Comparison of ENCODE assay signal across 23 cellular contexts in genomic region chr6:144413418-144413817, GRCh38.
DNase-seq lines count a peak whose midpoint lies in the region; ATAC-seq and TF ChIP-seq lines count a peak whose summit lies in the region.
"Had no signal": no experiment of that assay in that cellular context is flagged by ENCODE, and none has a peak within 500 bp of the region (broad histone marks: within the 10 kb centered on the region; RNA-seq: fewer than 3 reads in every experiment).

No MANE protein-coding gene starts in this region.

- peaks cover 10% of the 10 kb centered on the region for H3K4me1 ChIP-seq in IMR-90 (ENCODE audit: control insufficient read depth, insufficient read depth, low read length)

- H2BK20ac ChIP-seq in IMR-90 (ENCODE audit: low read depth, low read length) = no peak overlapping the region

- H3K9me3 ChIP-seq in IMR-90 (ENCODE audit: control insufficient read depth, insufficient read depth, low read length) = no peaks in the 10 kb centered on the region
- H3K9me3 ChIP-seq: gastroesophageal sphincter, neutrophil had no signal

- CTCF ChIA-PET in IMR-90 (lab: Yijun Ruan, JAX) = no interaction called here

- H3K4ac ChIP-seq in IMR-90 (ENCODE audit: low read depth, low read length) = no peak overlapping the region

- no peak overlapping the region for H2BK15ac ChIP-seq in IMR-90 (ENCODE audit: low read depth, low read length)

- H3K56ac ChIP-seq in IMR-90 (ENCODE audit: extremely low read depth, insufficient read depth, low read length) = no peak overlapping the region

- POLR2A ChIA-PET in IMR-90 (lab: Charles Lee; ENCODE audit: unreplicated experiment) = no interaction called here

- no peak for TF ChIP-seq POLR2A in IMR-90 (IDR thresholded peaks at IDR 0.05; ENCODE audit: low read depth, low read length)

- no peak overlapping the region for H2AK9ac ChIP-seq in IMR-90 (replicated peaks; ENCODE audit: low read depth, low read length, poor library complexity)

- no TSS peak for BruUV-seq in IMR-90 (replicated peaks; lab: Mats Ljungman, UMichigan)

- WGBS in IMR-90 (ENCODE audit: extremely low coverage in 2 of 2, insufficient read length in 1 of 2), 2 experiments = 100% methylated on average over 2 of the region's 4 CpGs; no CpG with 5 or more reads in 1 of the 2 experiments

- peaks cover 21 to 50% of the 10 kb centered on the region in 2 experiments for H3K79me1 ChIP-seq in IMR-90 (ENCODE audit: low read depth in 1 of 2, low read length in 2 of 2)

- DNase-seq in EH (ENCODE audit: low read depth) = peak; percentile 20
- DNase-seq in IMR-90 = peak; percentile 34
- peak; percentile 37 for DNase-seq in brain microvascular endothelial cell
- DNase-seq in memory B cell (ENCODE audit: low spot score in 2 of 2) = no peak
- DNase-seq in AG08396 (ENCODE audit: low spot score) = no peak
- DNase-seq in NCI-H2081 (lab: John Stamatoyannopoulos, UW) = no peak
- DNase-seq in GM20000 (ENCODE audit: low spot score) = no peak
- DNase-seq: activated naive CD4-positive, alpha-beta T cell treated with anti-CD3 and anti-CD28 coated beads, Interleukin-2, amount 50 U/mL, for 16 hours; DMS79; effector CD4-positive, alpha-beta T cell; H7; mammary epithelial cell; MV-4-11; NCI-H2081 treated with DMSO at 0.1 percent for 48 hours; NCI-H82; right cardiac atrium; stimulated activated CD4-positive, alpha-beta T cell treated with anti-CD3 and anti-CD28 coated beads, Interleukin-1b, Interleukin-23, amount 100 ng/mL, for 48 hours had no signal

- H3K27me3 Mint-ChIP-seq in memory B cell = no peaks in the 10 kb centered on the region

- H3K4me1 Mint-ChIP-seq in memory B cell = peaks cover 44% of the 10 kb centered on the region

- peak overlapping the region; percentile 42; the same call in 1 of the 2 replicates for H3K18ac ChIP-seq in IMR-90 (ENCODE audit: low read depth, low read length)

- ATAC-seq in IMR-90 (ENCODE audit: low read depth) (no peak), memory B cell (ENCODE audit: low read depth) (no peak), GM18909 (IDR thresholded peaks at IDR 0.05; ENCODE audit: poor library complexity, unreplicated experiment) (no peak)
- ATAC-seq: gastroesophageal sphincter, right cardiac atrium had no signal

- no peak overlapping the region; the same call in 1 of the 2 replicates for H4K5ac ChIP-seq in IMR-90 (ENCODE audit: low read depth, low read length)

- peaks cover 5% of the 10 kb centered on the region; the same call in 1 of the 2 replicates for H4K20me1 ChIP-seq in IMR-90 (ENCODE audit: insufficient read depth, low read length)

- no peak overlapping the region for H3K14ac ChIP-seq in IMR-90 (replicated peaks; ENCODE audit: low read depth, low read length)

- H3K23ac ChIP-seq in IMR-90 (ENCODE audit: low read depth, low read length) = no peak overlapping the region

- TF ChIP-seq RAD21 in IMR-90 (IDR thresholded peaks at IDR 0.05; ENCODE audit: low read length) = no peak

- H3K4me3 ChIP-seq in IMR-90 (ENCODE audit: insufficient read depth, low read depth, low read length) = no peak overlapping the region
- H3K4me3 ChIP-seq in brain microvascular endothelial cell (ENCODE audit: low read depth, low read length) = no peak overlapping the region
- H3K4me3 ChIP-seq: BLaER1, cardiac muscle cell, gastroesophageal sphincter had no signal

- intact Hi-C loops in IMR-90 (cut with micrococcal nuclease) = no loop called here

- H3K27me3 ChIP-seq in IMR-90 (ENCODE audit: control insufficient read depth, insufficient read depth, low read length) (no peaks in the 10 kb centered on the region), brain microvascular endothelial cell (replicated peaks) (no peaks in the 10 kb centered on the region)
- H3K27me3 ChIP-seq: BLaER1, cardiac muscle cell, gastroesophageal sphincter, neutrophil had no signal

- H3K27ac Mint-ChIP-seq in memory B cell = peak overlapping the region; percentile 55

- no peak overlapping the region for H2AFZ ChIP-seq in IMR-90 (replicated peaks; ENCODE audit: low read length, poor library complexity)

- no peak overlapping the region for H3K4me2 ChIP-seq in IMR-90 (ENCODE audit: low read depth, low read length)
- H3K4me2 ChIP-seq: BLaER1 had no signal

- peaks cover 23% of the 10 kb centered on the region for H3K36me3 Mint-ChIP-seq in memory B cell

- no peak overlapping the region for H3K27ac ChIP-seq in IMR-90 (ENCODE audit: insufficient read depth, low read length)
- no peak overlapping the region for H3K27ac ChIP-seq in brain microvascular endothelial cell
- H3K27ac ChIP-seq: BLaER1, cardiac muscle cell, gastroesophageal sphincter, neutrophil, RWPE1 had no signal

- dilution Hi-C loops in IMR-90 (cut with HindIII; ENCODE audit: low sequenced_read_pairs, unreplicated experiment) = no loop called here

- H3K9me3 Mint-ChIP-seq in memory B cell = peaks cover 2% of the 10 kb centered on the region

- no peak overlapping the region for H4K91ac ChIP-seq in IMR-90 (ENCODE audit: insufficient read depth, low read depth, low read length)

- H3K9ac ChIP-seq in IMR-90 (ENCODE audit: low read depth, low read length) = no peak overlapping the region
- H3K9ac ChIP-seq: BLaER1 had no signal

- H2BK5ac ChIP-seq in IMR-90 (ENCODE audit: low read depth, low read length, poor library complexity, severe bottlenecking) = peak overlapping the region; percentile 28

- H4K8ac ChIP-seq in IMR-90 (ENCODE audit: low read depth in 2 of 2, low read length in 2 of 2) = no peak overlapping the region

- no peak overlapping the region; the same call in none of the 2 replicates for H2AK5ac ChIP-seq in IMR-90 (ENCODE audit: low read depth, low read length)

- H3K9me1 ChIP-seq in IMR-90 (ENCODE audit: insufficient read depth, low read length) = peaks cover 11% of the 10 kb centered on the region

- in situ Hi-C loops in IMR-90 (cut with MboI; ENCODE audit: low sequenced_read_pairs) (no loop called here), brain microvascular endothelial cell (cut with HindIII; ENCODE audit: low pct_ligation_motif_present, low sequenced_read_pairs) (no loop called here)

- no peak overlapping the region for H3K4me3 Mint-ChIP-seq in memory B cell

- no peak overlapping the region; the same call in 1 of the 2 replicates for H2BK120ac ChIP-seq in IMR-90 (ENCODE audit: low read depth, low read length)

- H3K36me3 ChIP-seq in IMR-90 (ENCODE audit: control insufficient read depth, insufficient read depth, low read length) (no peaks in the 10 kb centered on the region), brain microvascular endothelial cell (replicated peaks) (no peaks in the 10 kb centered on the region)
- H3K36me3 ChIP-seq: cardiac muscle cell, gastroesophageal sphincter, neutrophil had no signal

- no peak for TF ChIP-seq CTCF in IMR-90 (conservative IDR thresholded peaks at IDR 0.05; ENCODE audit: low read depth, low read length)
- no peak for TF ChIP-seq CTCF in brain microvascular endothelial cell (IDR thresholded peaks at IDR 0.05; ENCODE audit: low read depth, low read length, missing control alignments)
- no peak for TF ChIP-seq CTCF in GM20000 (IDR thresholded peaks at IDR 0.05; ENCODE audit: extremely low read depth, missing control alignments)

TF ChIP-seq in IMR-90, 13 proteins besides CTCF, POLR2A, EP300 and RAD21:
- TF ChIP-seq FOS (IDR thresholded peaks at IDR 0.05; ENCODE audit: low read depth, low read length) = no peak
- TF ChIP-seq MAZ (IDR thresholded peaks at IDR 0.05; ENCODE audit: borderline replicate concordance, low read depth, low read length) = no peak
- no peak for TF ChIP-seq BHLHE40 (IDR thresholded peaks at IDR 0.05; ENCODE audit: low read depth, low read length)
- TF ChIP-seq SMC3 (IDR thresholded peaks at IDR 0.05; ENCODE audit: low read depth, low read length) = no peak

Comparison
In these comparisons a context has a peak if more than half of its experiments do, and no peak if none do; other contexts are left out.
1. DNase-seq: peak in EH (single experiment), IMR-90 (single experiment) and brain microvascular endothelial cell (single experiment); none in memory B cell (0 of 2), AG08396 (single experiment), NCI-H2081 (0 of 2) and GM20000 (single experiment).